Comparison of ENCODE assay signal across 8 cellular contexts in the genomic region with DNA sequence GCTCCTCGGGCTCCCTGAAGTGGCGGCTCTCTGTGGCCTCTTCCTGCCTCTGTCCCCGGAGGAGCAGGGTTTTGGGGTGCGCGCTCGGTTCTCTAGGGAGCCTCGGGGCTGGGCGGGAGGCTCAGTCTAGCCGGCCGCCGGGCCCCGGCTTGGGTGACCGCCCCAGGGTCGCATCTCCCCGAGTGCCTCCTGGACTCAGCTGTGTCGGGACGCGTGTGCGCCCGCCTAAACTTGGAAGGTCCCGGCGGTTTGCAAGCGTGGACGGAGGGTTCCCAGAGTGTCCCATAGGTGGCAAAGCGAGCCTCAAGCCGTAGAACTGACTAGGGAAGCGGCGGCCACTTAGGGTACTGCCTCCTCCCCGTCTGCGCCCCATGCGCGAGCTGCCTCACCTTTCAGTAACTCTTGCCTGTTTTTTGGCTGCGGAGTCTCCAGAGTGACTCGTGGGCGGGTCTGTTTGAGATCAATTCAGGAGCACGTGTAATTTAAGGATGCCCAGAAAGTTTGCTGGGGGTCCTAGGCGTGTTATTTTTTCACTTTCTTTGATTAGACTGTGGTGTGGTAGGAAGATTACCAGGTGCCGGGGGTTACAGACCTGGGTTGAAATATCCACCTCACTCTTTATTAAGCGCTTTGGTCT. TPM values are rescaled to one million over a fixed set of nuclear protein-coding genes. Genes with fewer than 3 reads are reported as not detected.
DNase-seq lines count a peak whose midpoint lies in the region; ATAC-seq lines count a peak whose summit lies in the region.

No MANE protein-coding gene starts in this region.

- no peaks in the 10 kb centered on the region for H3K36me3 ChIP-seq in ACC112 (ENCODE audit: insufficient read depth, low read length)

- H3K27me3 ChIP-seq in ACC112 (ENCODE audit: insufficient read depth, low read length) (no peaks in the 10 kb centered on the region), layer of hippocampus (ENCODE audit: control insufficient read depth, insufficient read depth, low read length) (no peaks in the 10 kb centered on the region)

- peaks cover 38% of the 10 kb centered on the region for H3K79me2 ChIP-seq in ACC112 (ENCODE audit: control insufficient read depth, insufficient read depth, low read length, unreplicated experiment)

- peak overlapping the region; percentile 87 for H3K4me3 ChIP-seq in ACC112 (ENCODE audit: low read depth, low read length)

- peak overlapping the region; percentile 78 for H2AFZ ChIP-seq in ACC112 (ENCODE audit: low read length, unreplicated experiment)

- ATAC-seq in GM18517 (IDR thresholded peaks at IDR 0.05; ENCODE audit: unreplicated experiment), result peak; percentile 50
- peak; percentile 49 for ATAC-seq in HG03045 (IDR thresholded peaks at IDR 0.05; ENCODE audit: unreplicated experiment)

- H3K27ac ChIP-seq in ACC112 (ENCODE audit: low read depth, low read length) (peak overlapping the region; percentile 66), layer of hippocampus (ENCODE audit: low read depth, low read length) (peak overlapping the region; percentile 81)

- DNase-seq in NCI-H2171 (lab: John Stamatoyannopoulos, UW) (peak; percentile 57), cerebellum (ENCODE audit: low spot score) (peak; percentile 44)
- peak; percentile 65 for DNase-seq in activated CD4-positive, CD25-positive, alpha-beta regulatory T cell treated with anti-CD3 and anti-CD28 coated beads, Interleukin-2, amount 50 U/mL, for 72 hours
- DNase-seq in stimulated activated CD4-positive, alpha-beta T cell treated with anti-CD3 and anti-CD28 coated beads, Interleukin-1b, Interleukin-23, amount 100 ng/mL, for 4 hours (ENCODE audit: low read depth in 2 of 2), result peak; percentile 45 to 50

- H3K4me1 ChIP-seq in ACC112 (ENCODE audit: control insufficient read depth, insufficient read depth, low read length, unreplicated experiment), result peaks cover 10% of the 10 kb centered on the region

RNA-seq across cellular contexts. Expression of gene ACTL6A, which starts 0.7 kb away (rescaled TPM):
- total RNA-seq in cerebellum, result 61.2 TPM

RNA-seq across cellular contexts. Expression of gene MRPL47, which starts 41.0 kb away (rescaled TPM):
- total RNA-seq in cerebellum, result 27.5 TPM

RNA-seq across cellular contexts. Expression of gene NDUFB5, which starts 41.2 kb away (rescaled TPM):
- 67.6 TPM for total RNA-seq in cerebellum

Comparison
In these comparisons a context has a peak if more than half of its experiments do, and no peak if none do; other contexts are left out.
1. Peak in every context shown above with its lines: DNase-seq, ATAC-seq, H3K4me3 ChIP-seq and H3K27ac ChIP-seq.